1 cellular context compared by ENCODE assay signal in the genomic region with DNA sequence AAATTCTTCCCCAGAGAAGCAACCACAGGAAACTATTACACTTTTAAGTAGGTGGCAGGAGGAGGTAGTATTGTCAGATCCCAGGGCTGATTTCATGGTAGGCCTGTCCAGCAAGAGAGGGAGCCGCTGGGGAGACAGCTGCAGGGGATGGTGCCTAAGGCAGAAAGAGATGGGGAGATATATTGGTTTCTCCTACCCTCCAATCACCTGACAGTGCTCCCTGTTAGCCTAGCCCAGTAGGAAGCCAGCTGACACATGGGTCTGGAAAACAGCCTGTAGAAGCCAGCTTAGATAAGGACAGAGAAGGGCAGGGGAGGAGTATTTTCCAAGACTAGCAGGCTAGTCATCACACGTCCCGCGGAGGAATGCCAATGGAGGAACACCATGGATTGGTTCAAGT.
TF ChIP-seq lines count a peak whose summit lies in the region.

No MANE protein-coding gene starts in this region.

TF ChIP-seq in K562, 482 proteins besides CTCF, POLR2A, EP300 and RAD21:
- TF ChIP-seq, protein P1, sequence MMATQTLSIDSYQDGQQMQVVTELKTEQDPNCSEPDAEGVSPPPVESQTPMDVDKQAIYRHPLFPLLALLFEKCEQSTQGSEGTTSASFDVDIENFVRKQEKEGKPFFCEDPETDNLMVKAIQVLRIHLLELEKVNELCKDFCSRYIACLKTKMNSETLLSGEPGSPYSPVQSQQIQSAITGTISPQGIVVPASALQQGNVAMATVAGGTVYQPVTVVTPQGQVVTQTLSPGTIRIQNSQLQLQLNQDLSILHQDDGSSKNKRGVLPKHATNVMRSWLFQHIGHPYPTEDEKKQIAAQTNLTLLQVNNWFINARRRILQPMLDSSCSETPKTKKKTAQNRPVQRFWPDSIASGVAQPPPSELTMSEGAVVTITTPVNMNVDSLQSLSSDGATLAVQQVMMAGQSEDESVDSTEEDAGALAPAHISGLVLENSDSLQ (IDR thresholded peaks at IDR 0.05) = 0 out of 2 replicates have a peak, but pooled peaks have one; percentile 23
- peak; percentile 46 for TF ChIP-seq NFYB (IDR thresholded peaks at IDR 0.05; ENCODE audit: extremely low read depth, insufficient read length)
- peak; percentile 26; the same call in 1 of the 2 replicates for TF ChIP-seq L3MBTL2 (IDR thresholded peaks at IDR 0.05)
- TF ChIP-seq SMAD4 (CRISPR knock-in tag; conservative IDR thresholded peaks at IDR 0.05) = no peak
- TF ChIP-seq, protein P2, sequence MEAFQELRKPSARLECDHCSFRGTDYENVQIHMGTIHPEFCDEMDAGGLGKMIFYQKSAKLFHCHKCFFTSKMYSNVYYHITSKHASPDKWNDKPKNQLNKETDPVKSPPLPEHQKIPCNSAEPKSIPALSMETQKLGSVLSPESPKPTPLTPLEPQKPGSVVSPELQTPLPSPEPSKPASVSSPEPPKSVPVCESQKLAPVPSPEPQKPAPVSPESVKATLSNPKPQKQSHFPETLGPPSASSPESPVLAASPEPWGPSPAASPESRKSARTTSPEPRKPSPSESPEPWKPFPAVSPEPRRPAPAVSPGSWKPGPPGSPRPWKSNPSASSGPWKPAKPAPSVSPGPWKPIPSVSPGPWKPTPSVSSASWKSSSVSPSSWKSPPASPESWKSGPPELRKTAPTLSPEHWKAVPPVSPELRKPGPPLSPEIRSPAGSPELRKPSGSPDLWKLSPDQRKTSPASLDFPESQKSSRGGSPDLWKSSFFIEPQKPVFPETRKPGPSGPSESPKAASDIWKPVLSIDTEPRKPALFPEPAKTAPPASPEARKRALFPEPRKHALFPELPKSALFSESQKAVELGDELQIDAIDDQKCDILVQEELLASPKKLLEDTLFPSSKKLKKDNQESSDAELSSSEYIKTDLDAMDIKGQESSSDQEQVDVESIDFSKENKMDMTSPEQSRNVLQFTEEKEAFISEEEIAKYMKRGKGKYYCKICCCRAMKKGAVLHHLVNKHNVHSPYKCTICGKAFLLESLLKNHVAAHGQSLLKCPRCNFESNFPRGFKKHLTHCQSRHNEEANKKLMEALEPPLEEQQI (IDR thresholded peaks at IDR 0.05) = 0 out of 2 replicates have a peak, but pooled peaks have one; percentile 15
- no peak for TF ChIP-seq ZNF146 (CRISPR knock-in tag; IDR thresholded peaks at IDR 0.05; ENCODE audit: unreplicated experiment)
